ENCODE assay signal across 8 cellular contexts in genomic region chr2:178193823-178194599, GRCh38. TPM values are rescaled to one million over a fixed set of nuclear protein-coding genes. Genes with fewer than 3 reads are reported as not detected.
DNase-seq lines count a peak whose midpoint lies in the region; ATAC-seq lines count a peak whose summit lies in the region.

Gene OSBPL6, plus strand, starts transcription at chr2:178194512. Its CDS starts 111,673 bp downstream, at chr2:178306185.

- peaks cover 0 to 3% (median 0%) of the 10 kb centered on the region in 11 experiments; a peak in 4 of 22 replicates for H4K20me1 ChIP-seq in BLaER1 treated with 17β-estradiol and CSF1 and Interleukin-3, amounts not matched to agents 10 nM and 100 nM

- peak within 1 kb of the TSS; percentile 53 to 80 (median 71) for H3K9ac ChIP-seq in BLaER1 treated with 17β-estradiol and CSF1 and Interleukin-3, amounts not matched to agents 10 nM and 100 nM

- peaks cover 62% of the 10 kb centered on the region for H3K27me3 Mint-ChIP-seq in activated CD8-positive, alpha-beta memory T cell treated with anti-CD3 and anti-CD28 coated beads, Interleukin-2, amount 10 ng/mL, durations not matched to agents 7 days and 5 days

- H3K4me1 Mint-ChIP-seq in activated CD8-positive, alpha-beta memory T cell treated with anti-CD3 and anti-CD28 coated beads, Interleukin-2, amount 10 ng/mL, durations not matched to agents 7 days and 5 days: peaks cover 19% of the 10 kb centered on the region

- H3K4me3 ChIP-seq in BLaER1 treated with 17β-estradiol and CSF1 and Interleukin-3, amounts not matched to agents 10 nM and 100 nM: peak within 1 kb of the TSS; percentile 77 to 91 (median 84)

- peak within 1 kb of the TSS; percentile 66 for H3K4me3 Mint-ChIP-seq in activated CD8-positive, alpha-beta memory T cell treated with anti-CD3 and anti-CD28 coated beads, Interleukin-2, amount 10 ng/mL, durations not matched to agents 7 days and 5 days

- DNase-seq in NCI-H69 (lab: John Stamatoyannopoulos, UW) (peak; percentile 88), epidermal melanocyte (ENCODE audit: insufficient read length, low spot score) (peak; percentile 81), midbrain (lab: John Stamatoyannopoulos, UW) (peak; percentile 83)
- peak; percentile 75 for DNase-seq in activated CD8-positive, alpha-beta memory T cell treated with anti-CD3 and anti-CD28 coated beads, Interleukin-2, amount 10 ng/mL, durations not matched to agents 7 days and 5 days
- DNase-seq in stimulated activated CD8-positive, alpha-beta memory T cell treated with anti-CD3 and anti-CD28 coated beads, Interleukin-15, amount 100 ng/mL, for 48 hours (ENCODE audit: low read depth in 2 of 2): peak; percentile 56 to 60

- peaks cover 6 to 12% (median 8%) of the 10 kb centered on the region in 10 experiments; a peak in 10 of 20 replicates for H3K4me1 ChIP-seq in BLaER1 treated with 17β-estradiol and CSF1 and Interleukin-3, amounts not matched to agents 10 nM and 100 nM

- H3K27me3 ChIP-seq in BLaER1 treated with 17β-estradiol and CSF1 and Interleukin-3, amounts not matched to agents 10 nM and 100 nM: peaks cover 40 to 61% (median 55%) of the 10 kb centered on the region in 11 experiments

- no peaks in the 10 kb centered on the region for H3K9me3 ChIP-seq in BLaER1 treated with 17β-estradiol and CSF1 and Interleukin-3, amounts not matched to agents 10 nM and 100 nM (replicated peaks in 1 of 11)

- H3K36me3 Mint-ChIP-seq in activated CD8-positive, alpha-beta memory T cell treated with anti-CD3 and anti-CD28 coated beads, Interleukin-2, amount 10 ng/mL, durations not matched to agents 7 days and 5 days: no peaks in the 10 kb centered on the region

- no peaks in the 10 kb centered on the region for H3K36me3 ChIP-seq in BLaER1 treated with 17β-estradiol and CSF1 and Interleukin-3, amounts not matched to agents 10 nM and 100 nM

- CTCF ChIA-PET in activated CD8-positive, alpha-beta memory T cell treated with anti-CD3 and anti-CD28 coated beads, Interleukin-2, amount 10 ng/mL, durations not matched to agents 7 days and 5 days (lab: Charles Lee): interaction anchor here (1.4 to 2.3 kb wide), 2 partner anchors 14 to 81 kb away, joined by 4 to 10 read pairs; partner anchors contain the start of gene RBM45

- peak within 1 kb of the TSS; percentile 86 to 100 (median 98) for H3K4me2 ChIP-seq in BLaER1 treated with 17β-estradiol and CSF1 and Interleukin-3, amounts not matched to agents 10 nM and 100 nM

- no peak within 1 kb of the TSS for H3K27ac Mint-ChIP-seq in activated CD8-positive, alpha-beta memory T cell treated with anti-CD3 and anti-CD28 coated beads, Interleukin-2, amount 10 ng/mL, durations not matched to agents 7 days and 5 days

- ATAC-seq in GM19328 (IDR thresholded peaks at IDR 0.05; ENCODE audit: unreplicated experiment) (peak; percentile 96), HG03439 (IDR thresholded peaks at IDR 0.05; ENCODE audit: unreplicated experiment) (peak; percentile 87)
- ATAC-seq in activated CD8-positive, alpha-beta memory T cell treated with anti-CD3 and anti-CD28 coated beads, Interleukin-2, amount 10 ng/mL, durations not matched to agents 7 days and 5 days: peak; percentile 94

- H3K27ac ChIP-seq in BLaER1 treated with 17β-estradiol and CSF1 and Interleukin-3, amounts not matched to agents 10 nM and 100 nM: peak within 1 kb of the TSS in 5 of 11 experiments; percentile 26 to 41 (median 34); a peak in 7 of 22 replicates

- no peaks in the 10 kb centered on the region for H3K9me3 Mint-ChIP-seq in activated CD8-positive, alpha-beta memory T cell treated with anti-CD3 and anti-CD28 coated beads, Interleukin-2, amount 10 ng/mL, durations not matched to agents 7 days and 5 days (ENCODE audit: low read depth)

RNA-seq across cellular contexts. Expression of gene OSBPL6, which starts in this region (rescaled TPM):
- 1 to 10 TPM in 1 of 2 experiments, under 1 TPM in 1; 0.73 to 2.9 TPM for total RNA-seq in activated CD8-positive, alpha-beta memory T cell treated with anti-CD3 and anti-CD28 coated beads, Interleukin-2, amount 10 ng/mL, durations not matched to agents 7 days and 5 days
